ENCODE assay signal across 9 cellular contexts in the genomic region with DNA sequence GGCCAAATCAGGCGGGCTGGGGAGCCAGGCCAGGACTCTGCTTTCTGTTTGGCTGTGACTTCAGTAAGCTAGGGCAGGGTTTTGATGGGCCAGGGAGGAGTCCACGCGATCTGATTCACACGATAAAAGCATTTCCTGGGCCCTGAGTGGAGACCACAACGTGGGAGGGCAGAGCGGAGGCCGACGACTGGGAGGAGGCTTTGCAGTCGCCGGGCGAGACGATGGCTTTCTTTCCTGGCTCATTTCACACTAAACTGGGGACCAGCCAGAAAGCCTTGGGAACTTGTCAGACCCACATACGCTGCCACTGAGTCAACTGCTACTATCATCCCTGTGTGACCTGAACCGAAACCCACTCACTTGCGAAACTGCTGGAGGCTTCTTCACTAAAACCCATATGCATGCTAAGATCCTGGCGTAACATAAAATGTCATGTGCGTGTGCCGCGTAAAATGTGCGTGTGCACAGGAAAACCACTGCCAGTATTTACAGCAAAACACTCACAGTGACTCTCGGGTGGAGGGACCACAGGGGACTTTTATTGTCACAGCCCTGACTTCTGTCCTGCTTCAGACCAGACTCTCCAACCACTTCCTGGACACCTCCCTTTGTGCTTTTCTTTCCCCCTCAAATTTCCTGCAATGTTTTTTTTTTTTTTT. TPM values are rescaled to one million over a fixed set of nuclear protein-coding genes. Genes with fewer than 3 reads are reported as not detected.
DNase-seq lines count a peak whose midpoint lies in the region; ATAC-seq, FAIRE-seq and TF ChIP-seq lines count a peak whose summit lies in the region.
"Had no signal": no experiment of that assay in that cellular context is flagged by ENCODE, and none has a peak within 500 bp of the region (broad histone marks: within the 10 kb centered on the region; RNA-seq: fewer than 3 reads in every experiment).

No MANE protein-coding gene starts in this region.

- H3K18ac ChIP-seq in H1 (ENCODE audit: extremely low read depth, low read length): no peak overlapping the region

- H4K20me1 ChIP-seq in H1 (replicated peaks in 1 of 2; ENCODE audit: control insufficient read depth in 1 of 2, insufficient read depth in 2 of 2, low read length in 2 of 2): peaks cover 0 to 1% of the 10 kb centered on the region in 2 experiments

- H3K79me1 ChIP-seq in H1 (ENCODE audit: low read depth, low read length): no peaks in the 10 kb centered on the region

- no peak overlapping the region for H3K56ac ChIP-seq in H1 (replicated peaks; ENCODE audit: insufficient read length, low read depth, low read length)

- FAIRE-seq in H1 (lab: Jason Lieb, UNC): no peak

- H2BK120ac ChIP-seq in H1 (replicated peaks; ENCODE audit: low read depth, low read length): no peak overlapping the region

- H3K27ac ChIP-seq in H1 (ENCODE audit: low read depth, low read length) (no peak overlapping the region), parathyroid adenoma (peak overlapping the region; percentile 0), tibial artery (peak overlapping the region; percentile 47 to 57)
- H3K27ac ChIP-seq: HL-60 had no signal

- H3K23me2 ChIP-seq in H1 (ENCODE audit: low read depth, low read length): no peaks in the 10 kb centered on the region

- H3K36me3 ChIP-seq in H1 (ENCODE audit: control insufficient read depth in 2 of 4, insufficient read depth in 4 of 4, low read length in 3 of 4): no peaks in the 10 kb centered on the region
- no peaks in the 10 kb centered on the region for H3K36me3 ChIP-seq in parathyroid adenoma (ENCODE audit: control insufficient read depth, insufficient read depth, low read length)
- no peaks in the 10 kb centered on the region for H3K36me3 ChIP-seq in tibial artery

- no peak overlapping the region for H2BK12ac ChIP-seq in H1 (ENCODE audit: low read depth, low read length)

- H2AFZ ChIP-seq in H1 (ENCODE audit: low read length): no peak overlapping the region
- H2AFZ ChIP-seq in parathyroid adenoma: peak overlapping the region; percentile 6

- no peak overlapping the region for H4K5ac ChIP-seq in H1 (ENCODE audit: insufficient read length, low read depth, low read length)

- H3K9me3 ChIP-seq in H1 (ENCODE audit: insufficient read depth in 2 of 2, low read depth in 1 of 2, low read length in 1 of 2) (no peaks in the 10 kb centered on the region), parathyroid adenoma (ENCODE audit: control insufficient read depth, low read length) (no peaks in the 10 kb centered on the region), tibial artery (no peaks in the 10 kb centered on the region)

- no peaks in the 10 kb centered on the region for H3K79me2 ChIP-seq in H1 (ENCODE audit: control insufficient read depth in 1 of 2, insufficient read depth in 2 of 2, low read length in 2 of 2)
- H3K79me2 ChIP-seq in parathyroid adenoma: no peaks in the 10 kb centered on the region

- H3K4me3 ChIP-seq in H1 (ENCODE audit: extremely low read depth in 1 of 4, insufficient read depth in 2 of 4, low read depth in 3 of 4, low read length in 4 of 4): no peak overlapping the region
- no peak overlapping the region for H3K4me3 ChIP-seq in parathyroid adenoma (ENCODE audit: low read depth, low read length)
- H3K4me3 ChIP-seq in tibial artery: peak overlapping the region; percentile 12 to 36

- H3K23ac ChIP-seq in H1 (ENCODE audit: insufficient read length): no peak overlapping the region

- POLR2A ChIA-PET in activated CD4-positive, alpha-beta memory T cell treated with anti-CD3 and anti-CD28 coated beads, Interleukin-2, amount 10 ng/mL, durations not matched to agents 7 days and 5 days (lab: Charles Lee): interaction anchor here (0.7 to 2.8 kb wide), 13 partner anchors 8 to 324 kb away, joined by 3 to 16 read pairs (median 4); a partner anchor contains a TSS
- POLR2A ChIA-PET in H1 (lab: Charles Lee; ENCODE audit: partially characterized antibody): no interaction called here

- ATAC-seq in HG03442 (IDR thresholded peaks at IDR 0.05; ENCODE audit: unreplicated experiment): peak; percentile 49

- TF ChIP-seq CTCF in H1 (IDR thresholded peaks at IDR 0.05; ENCODE audit: control extremely low read depth in 1 of 3, insufficient read depth in 1 of 3, low read depth in 1 of 3, low read length in 3 of 3) (no peak), parathyroid adenoma (IDR thresholded peaks at IDR 0.05) (no peak), tibial artery (IDR thresholded peaks at IDR 0.05) (no peak)

- no peak overlapping the region for H3K14ac ChIP-seq in H1 (ENCODE audit: insufficient read length)

- H2BK5ac ChIP-seq in H1 (ENCODE audit: low read depth, low read length): no peak overlapping the region

- DNase-seq in GM03348 (ENCODE audit: low spot score) (peak; percentile 96), H1 (ENCODE audit: low read depth in 1 of 2, low spot score in 2 of 2) (no peak), tibial artery (peak; percentile 91 to 92), NCI-H748 treated with DMSO at 0.1 percent for 48 hours (lab: John Stamatoyannopoulos, UW) (no peak), NCI-H345 (lab: John Stamatoyannopoulos, UW) (no peak)
- DNase-seq in activated CD4-positive, alpha-beta memory T cell treated with anti-CD3 and anti-CD28 coated beads, Interleukin-2, amount 10 ng/mL, durations not matched to agents 7 days and 5 days: peak; percentile 88

- no peak overlapping the region for H3K4ac ChIP-seq in H1 (replicated peaks; ENCODE audit: insufficient read length, low read depth, low read length)

- no peaks in the 10 kb centered on the region for H3K9me3 Mint-ChIP-seq in activated CD4-positive, alpha-beta memory T cell treated with anti-CD3 and anti-CD28 coated beads, Interleukin-2, amount 10 ng/mL, durations not matched to agents 7 days and 5 days

- no peaks in the 10 kb centered on the region for H3K27me3 ChIP-seq in H1 (replicated peaks in 1 of 4; ENCODE audit: control insufficient read depth in 3 of 4, extremely low read depth in 1 of 4, insufficient read depth in 3 of 4, low read length in 3 of 4)
- no peaks in the 10 kb centered on the region for H3K27me3 ChIP-seq in parathyroid adenoma (ENCODE audit: control insufficient read depth, insufficient read depth, low read length)
- H3K27me3 ChIP-seq in tibial artery: peaks cover 0 to 20% of the 10 kb centered on the region in 2 donors

- H3K27me3 Mint-ChIP-seq in activated CD4-positive, alpha-beta memory T cell treated with anti-CD3 and anti-CD28 coated beads, Interleukin-2, amount 10 ng/mL, durations not matched to agents 7 days and 5 days: peaks cover under 1% of the 10 kb centered on the region

- H3K36me3 Mint-ChIP-seq in activated CD4-positive, alpha-beta memory T cell treated with anti-CD3 and anti-CD28 coated beads, Interleukin-2, amount 10 ng/mL, durations not matched to agents 7 days and 5 days (ENCODE audit: low read depth): no peaks in the 10 kb centered on the region

- no peak for TF ChIP-seq EP300 in H1 (IDR thresholded peaks at IDR 0.05; ENCODE audit: borderline replicate concordance in 1 of 2, low read depth in 2 of 2, low read length in 2 of 2)

- intact Hi-C loops in tibial artery (cut with DNase I; ENCODE audit: low total_unique reads): no loop called here

- TF ChIP-seq RAD21 in H1 (IDR thresholded peaks at IDR 0.05 in 1 of 2, conservative IDR thresholded peaks at IDR 0.05 in 1 of 2; ENCODE audit: low read depth in 2 of 2, low read length in 2 of 2): no peak

- no peak overlapping the region for H3K9ac ChIP-seq in H1 (replicated peaks in 1 of 4; ENCODE audit: extremely low read depth in 1 of 4, low read depth in 3 of 4, low read length in 3 of 4)
- no peak overlapping the region for H3K9ac ChIP-seq in parathyroid adenoma

- 94% methylated on average over 21 of the region's 21 CpGs; no CpG with 5 or more reads in 1 of the 2 experiments for WGBS in H1 (ENCODE audit: extremely low coverage in 1 of 2, insufficient coverage in 1 of 2, insufficient read length in 1 of 2, insufficient replicate concordance in 2 of 2, low coverage in 1 of 2, low lambda C conversion rate in 2 of 2, missing lambda C conversion rate in 1 of 2), 2 experiments

- CTCF ChIA-PET in activated CD4-positive, alpha-beta memory T cell treated with anti-CD3 and anti-CD28 coated beads, Interleukin-2, amount 10 ng/mL, durations not matched to agents 7 days and 5 days (lab: Charles Lee): interaction anchor here (0.7 to 2.7 kb wide), 11 partner anchors 8 to 269 kb away, joined by 3 to 14 read pairs (median 7); no protein-coding TSS in a partner anchor
- CTCF ChIA-PET in H1 (lab: Charles Lee; ENCODE audit: partially characterized antibody): interaction anchor here (0.9 to 3.7 kb wide), 8 partner anchors 10 to 199 kb away, joined by 3 to 15 read pairs (median 4); no protein-coding TSS in a partner anchor

- H3K4me2 ChIP-seq in H1 (ENCODE audit: insufficient read depth in 1 of 2, low read depth in 2 of 2, low read length in 2 of 2) (no peak overlapping the region), parathyroid adenoma (ENCODE audit: low read length) (no peak overlapping the region)

- H2BK20ac ChIP-seq in H1 (ENCODE audit: low read length): no peak overlapping the region

- H2AK5ac ChIP-seq in H1 (ENCODE audit: low read depth, low read length): no peak overlapping the region

- peaks cover 0 to 4% (median 0%) of the 10 kb centered on the region in 4 experiments; a peak in 3 of 7 replicates for H3K4me1 ChIP-seq in H1 (replicated peaks in 1 of 4; ENCODE audit: control insufficient read depth in 3 of 4, insufficient read depth in 4 of 4, low read length in 3 of 4)
- no peaks in the 10 kb centered on the region for H3K4me1 ChIP-seq in parathyroid adenoma
- peaks cover 0 to 16% (median 4%) of the 10 kb centered on the region in 4 donors for H3K4me1 ChIP-seq in tibial artery

- no peak overlapping the region for H4K91ac ChIP-seq in H1 (replicated peaks; ENCODE audit: insufficient read length, low read length)

- peak overlapping the region; percentile 65; the same call in 1 of the 2 replicates for H4K8ac ChIP-seq in H1 (ENCODE audit: extremely low read depth, insufficient read depth, low read length)

- H3K27ac Mint-ChIP-seq in activated CD4-positive, alpha-beta memory T cell treated with anti-CD3 and anti-CD28 coated beads, Interleukin-2, amount 10 ng/mL, durations not matched to agents 7 days and 5 days: peak overlapping the region; percentile 99

- H2BK15ac ChIP-seq in H1 (ENCODE audit: low read length): no peak overlapping the region

- peaks cover 60% of the 10 kb centered on the region for H3K4me1 Mint-ChIP-seq in activated CD4-positive, alpha-beta memory T cell treated with anti-CD3 and anti-CD28 coated beads, Interleukin-2, amount 10 ng/mL, durations not matched to agents 7 days and 5 days

- TF ChIP-seq POLR2A in H1 (IDR thresholded peaks at IDR 0.05; ENCODE audit: control extremely low read depth in 1 of 2, low read depth in 2 of 2, low read length in 2 of 2): no peak

- peak overlapping the region; percentile 58 for H3K4me3 Mint-ChIP-seq in activated CD4-positive, alpha-beta memory T cell treated with anti-CD3 and anti-CD28 coated beads, Interleukin-2, amount 10 ng/mL, durations not matched to agents 7 days and 5 days

RNA-seq across cellular contexts. Expression of a gene that starts 14.2 kb away (rescaled TPM):
- 10 to 100 TPM; 33.2 to 33.8 TPM for total RNA-seq in activated CD4-positive, alpha-beta memory T cell treated with anti-CD3 and anti-CD28 coated beads, Interleukin-2, amount 10 ng/mL, durations not matched to agents 7 days and 5 days
- total RNA-seq in H1 (2021; fragmentation: NEBNext Ultra II Directional; extraction: Animal tissue kit (Norgen Biotek cat#: 25700)): 25.9 and 26.2 TPM in 2 replicates
- polyA plus RNA-seq in H1 (2011; rRNA removed): 21.2 and 27.9 TPM in 2 replicates
- polyA plus RNA-seq in H1 (2011; cell fraction: cytosol; rRNA removed): 15.5 TPM
- polyA plus RNA-seq in H1 (2011; cell fraction: nucleus; rRNA removed): 46.6 TPM
- polyA plus RNA-seq in H1 (2012, experiment 1 of 2): 16.4 to 25.4 TPM (median 22.4 TPM) in 4 replicates
- polyA plus RNA-seq in H1 (2012, experiment 2 of 2): 15.6 TPM
- polyA plus RNA-seq in H1 (2013, experiment 1 of 2): 30.8 TPM
- polyA plus RNA-seq in H1 (2013, experiment 2 of 2): 30.3 TPM
- 12.5 and 16.5 TPM in 2 replicates for polyA minus RNA-seq in H1 (2011; rRNA and poly(A)+ RNA removed)
- 16.4 TPM for polyA minus RNA-seq in H1 (2011; cell fraction: cytosol; rRNA and poly(A)+ RNA removed)
- 22.9 TPM for polyA minus RNA-seq in H1 (2011; cell fraction: nucleus; rRNA and poly(A)+ RNA removed)

RNA-seq across cellular contexts. Expression of a gene that starts 22.1 kb away (rescaled TPM):
- total RNA-seq in activated CD4-positive, alpha-beta memory T cell treated with anti-CD3 and anti-CD28 coated beads, Interleukin-2, amount 10 ng/mL, durations not matched to agents 7 days and 5 days: not detected
- 3.7 and 4.0 TPM in 2 replicates for total RNA-seq in H1 (2021; fragmentation: NEBNext Ultra II Directional; extraction: Animal tissue kit (Norgen Biotek cat#: 25700))
- polyA plus RNA-seq in H1 (2011; rRNA removed): 2.7 and 3.3 TPM in 2 replicates
- polyA plus RNA-seq in H1 (2011; cell fraction: cytosol; rRNA removed): 1.7 TPM
- polyA plus RNA-seq in H1 (2011; cell fraction: nucleus; rRNA removed): 1.7 TPM
- 1.4 to 3.4 TPM (median 2.9 TPM) in 4 replicates for polyA plus RNA-seq in H1 (2012, experiment 1 of 2)
- polyA plus RNA-seq in H1 (2012, experiment 2 of 2): 4.0 TPM
- polyA plus RNA-seq in H1 (2013, experiment 1 of 2): 2.8 TPM
- 2.8 TPM for polyA plus RNA-seq in H1 (2013, experiment 2 of 2)
- polyA minus RNA-seq in H1 (2011; rRNA and poly(A)+ RNA removed): 0.19 and 1.4 TPM in 2 replicates
- polyA minus RNA-seq in H1 (2011; cell fraction: cytosol; rRNA and poly(A)+ RNA removed): 0.66 TPM
- 0.80 TPM for polyA minus RNA-seq in H1 (2011; cell fraction: nucleus; rRNA and poly(A)+ RNA removed)

RNA-seq across cellular contexts. Expression of a gene that starts 24.4 kb away (rescaled TPM):
- total RNA-seq in activated CD4-positive, alpha-beta memory T cell treated with anti-CD3 and anti-CD28 coated beads, Interleukin-2, amount 10 ng/mL, durations not matched to agents 7 days and 5 days: not detected
- total RNA-seq in H1 (2021; fragmentation: NEBNext Ultra II Directional; extraction: Animal tissue kit (Norgen Biotek cat#: 25700)): 1.4 and 2.1 TPM in 2 replicates
- 0.77 and 1.1 TPM in 2 replicates for polyA plus RNA-seq in H1 (2011; rRNA removed)
- 1.4 TPM for polyA plus RNA-seq in H1 (2011; cell fraction: cytosol; rRNA removed)
- polyA plus RNA-seq in H1 (2011; cell fraction: nucleus; rRNA removed): 3.1 TPM
- polyA plus RNA-seq in H1 (2012, experiment 1 of 2): 1.1 to 1.6 TPM (median 1.5 TPM) in 4 replicates
- 2.3 TPM for polyA plus RNA-seq in H1 (2012, experiment 2 of 2)
- polyA plus RNA-seq in H1 (2013, experiment 1 of 2): 2.0 TPM
- 1.5 TPM for polyA plus RNA-seq in H1 (2013, experiment 2 of 2)
- 0.12 and 0.22 TPM in 2 replicates for polyA minus RNA-seq in H1 (2011; rRNA and poly(A)+ RNA removed)
- polyA minus RNA-seq in H1 (2011; cell fraction: cytosol; rRNA and poly(A)+ RNA removed): not detected
- polyA minus RNA-seq in H1 (2011; cell fraction: nucleus; rRNA and poly(A)+ RNA removed): 3.5 TPM

RNA-seq across cellular contexts. Expression of a gene that starts 48.0 kb away (rescaled TPM):
- total RNA-seq in activated CD4-positive, alpha-beta memory T cell treated with anti-CD3 and anti-CD28 coated beads, Interleukin-2, amount 10 ng/mL, durations not matched to agents 7 days and 5 days: not detected
- total RNA-seq in H1 (2021; fragmentation: NEBNext Ultra II Directional; extraction: Animal tissue kit (Norgen Biotek cat#: 25700)): not detected in 2 replicates
- polyA plus RNA-seq in H1 (2011; rRNA removed): 0.53 and 1.1 TPM in 2 replicates
- 0.43 TPM for polyA plus RNA-seq in H1 (2011; cell fraction: cytosol; rRNA removed)
- polyA plus RNA-seq in H1 (2011; cell fraction: nucleus; rRNA removed): 1.5 TPM
- polyA plus RNA-seq in H1 (2012, experiment 1 of 2): 0.46 to 0.76 TPM (median 0.68 TPM) in 4 replicates
- polyA plus RNA-seq in H1 (2012, experiment 2 of 2): not detected
- polyA plus RNA-seq in H1 (2013, experiment 1 of 2): 0.16 TPM
- 0.13 TPM for polyA plus RNA-seq in H1 (2013, experiment 2 of 2)
- not detected in 2 replicates for polyA minus RNA-seq in H1 (2011; rRNA and poly(A)+ RNA removed)
- polyA minus RNA-seq in H1 (2011; cell fraction: cytosol; rRNA and poly(A)+ RNA removed): not detected
- polyA minus RNA-seq in H1 (2011; cell fraction: nucleus; rRNA and poly(A)+ RNA removed): not detected

Comparison
In these comparisons a context has a peak if more than half of its experiments do, and no peak if none do; other contexts are left out.
1. DNase-seq: peak in GM03348 (single experiment), activated CD4-positive, alpha-beta memory T cell treated with anti-CD3 and anti-CD28 coated beads, Interleukin-2, amount 10 ng/mL, durations not matched to agents 7 days and 5 days (single experiment) and tibial artery (2 of 2); none in H1 (0 of 2), NCI-H748 treated with DMSO at 0.1 percent for 48 hours (single experiment) and NCI-H345 (single experiment).
2. H3K4me3 ChIP-seq: peak in tibial artery (2 of 2); none in H1 (0 of 4) and parathyroid adenoma (single experiment).